In genomic region chr18:8611916-8612576, GRCh38 we compare ENCODE assay signal across 11 cellular contexts. TPM values are rescaled to one million over a fixed set of nuclear protein-coding genes. Genes with fewer than 3 reads are reported as not detected.
DNase-seq lines count a peak whose midpoint lies in the region; TF ChIP-seq lines count a peak whose summit lies in the region.
"Had no signal": no experiment of that assay in that cellular context is flagged by ENCODE, and none has a peak within 500 bp of the region (broad histone marks: within the 10 kb centered on the region; RNA-seq: fewer than 3 reads in every experiment).

No MANE protein-coding gene starts in this region.

- no peak overlapping the region for H3K27ac ChIP-seq in HUES6 (ENCODE audit: low read depth, low read length)
- H3K27ac ChIP-seq: 22Rv1 had no signal

- H3K4me3 ChIP-seq in HUES6 (ENCODE audit: low read depth, low read length): peak overlapping the region; percentile 85

- no peaks in the 10 kb centered on the region for H3K9me3 ChIP-seq in HUES6 (ENCODE audit: control insufficient read depth, insufficient read depth, low read depth, low read length)

- H3K4me1 ChIP-seq in HUES6 (ENCODE audit: control insufficient read depth, insufficient read depth, low read length): peaks cover 59% of the 10 kb centered on the region

- DNase-seq in DMS 273 (lab: John Stamatoyannopoulos, UW; ENCODE audit: unreplicated experiment) (peak; percentile 13), DMS 273 treated with DMSO at 0.1 percent for 48 hours (lab: John Stamatoyannopoulos, UW) (no peak), chondrocyte (ENCODE audit: low spot score) (no peak), neural crest cell (ENCODE audit: low read depth, low spot score) (no peak), amygdala (lab: John Stamatoyannopoulos, UW) (no peak), HCEC 1CT (no peak), OCI-M2 (lab: John Stamatoyannopoulos, UW; ENCODE audit: unreplicated experiment) (no peak)
- DNase-seq: activated gamma-delta T cell, NCI-H226 had no signal

- H3K4me3 Mint-ChIP-seq in chondrocyte (ENCODE audit: unreplicated experiment): no peak overlapping the region
- peak overlapping the region; percentile 72 for H3K4me3 Mint-ChIP-seq in neural crest cell

- no peaks in the 10 kb centered on the region for H3K27me3 ChIP-seq in HUES6 (ENCODE audit: control insufficient read depth, insufficient read depth, low read length)

- no peaks in the 10 kb centered on the region for H3K36me3 Mint-ChIP-seq in chondrocyte (ENCODE audit: low read depth)
- H3K36me3 Mint-ChIP-seq in neural crest cell (ENCODE audit: low read depth): no peaks in the 10 kb centered on the region

- peaks cover 70% of the 10 kb centered on the region for H3K4me1 Mint-ChIP-seq in chondrocyte (ENCODE audit: low read depth)
- peaks cover 66% of the 10 kb centered on the region for H3K4me1 Mint-ChIP-seq in neural crest cell

- H3K36me3 ChIP-seq in HUES6 (ENCODE audit: control insufficient read depth, insufficient read depth, low read length): peaks cover 17% of the 10 kb centered on the region

- H3K27ac Mint-ChIP-seq in chondrocyte (ENCODE audit: unreplicated experiment) (peak overlapping the region; percentile 51), neural crest cell (ENCODE audit: unreplicated experiment) (no peak overlapping the region)

- H3K9ac ChIP-seq in HUES6 (ENCODE audit: low read length): peak overlapping the region; percentile 46

- H3K9me3 Mint-ChIP-seq in chondrocyte (ENCODE audit: low read depth): no peaks in the 10 kb centered on the region
- H3K9me3 Mint-ChIP-seq in neural crest cell: no peaks in the 10 kb centered on the region

- TF ChIP-seq CTCF in chondrocyte (IDR thresholded peaks at IDR 0.05) (no peak), neural crest cell (conservative IDR thresholded peaks at IDR 0.05) (no peak)

- H3K27me3 Mint-ChIP-seq in chondrocyte (ENCODE audit: low read depth) (no peaks in the 10 kb centered on the region), neural crest cell (ENCODE audit: low read depth) (peaks cover 17% of the 10 kb centered on the region)

RNA-seq across cellular contexts. Expression of gene RAB12, which starts 2.8 kb away (rescaled TPM):
- 40.9 to 44.6 TPM (median 41.3 TPM) in 3 replicates for total RNA-seq in chondrocyte
- 25.0 and 26.5 TPM in 2 replicates for total RNA-seq in neural crest cell
